13 cellular contexts compared by ENCODE assay signal in genomic region chr18:45619062-45619825, GRCh38. TPM values are rescaled to one million over a fixed set of nuclear protein-coding genes. Genes with fewer than 3 reads are reported as not detected.
DNase-seq lines count a peak whose midpoint lies in the region; ATAC-seq, FAIRE-seq and TF ChIP-seq lines count a peak whose summit lies in the region.
"Had no signal": no experiment of that assay in that cellular context is flagged by ENCODE, and none has a peak within 500 bp of the region (broad histone marks: within the 10 kb centered on the region; RNA-seq: fewer than 3 reads in every experiment).

No MANE protein-coding gene starts in this region.

- H3K4me3 ChIP-seq in foreskin fibroblast (ENCODE audit: low read depth in 1 of 2, low read length in 2 of 2) (no peak overlapping the region), lung (no peak overlapping the region), testis (no peak overlapping the region)

- H3K27ac ChIP-seq in lung (ENCODE audit: low read depth in 1 of 2, low read length in 1 of 2) = peak overlapping the region in 1 of 2 donors; percentile 13
- peak overlapping the region; percentile 50 to 79 for H3K27ac ChIP-seq in testis

- H3K9me3 ChIP-seq in lung (ENCODE audit: control insufficient read depth in 2 of 2, insufficient read depth in 1 of 2, low read length in 1 of 2) (peaks cover 0 to 2% of the 10 kb centered on the region in 2 donors), testis (no peaks in the 10 kb centered on the region)

- WGBS in lung, 2 donors = 80 to 92% methylated on average over 15 of the region's 15 CpGs
- 54 to 64% methylated on average over 12 to 15 of the region's 15 CpGs for WGBS in testis, 2 donors

- H3K4me1 ChIP-seq in lung (ENCODE audit: control insufficient read depth in 2 of 2, insufficient read depth in 2 of 2, low read length in 2 of 2) (peaks cover 0 to 5% of the 10 kb centered on the region in 2 donors), testis (peaks cover 24% of the 10 kb centered on the region)

- intact Hi-C loops in testis (cut with DNase I; ENCODE audit: low total_unique reads) = no loop called here

- TF ChIP-seq CTCF in foreskin fibroblast (IDR thresholded peaks at IDR 0.05; ENCODE audit: low read depth, low read length) = no peak
- no peak for TF ChIP-seq CTCF in lung (IDR thresholded peaks at IDR 0.05; ENCODE audit: control extremely low read depth, extremely low read depth)
- TF ChIP-seq CTCF in testis (IDR thresholded peaks at IDR 0.05) = no peak
- no peak for TF ChIP-seq CTCF in D721Med (IDR thresholded peaks at IDR 0.05; ENCODE audit: insufficient read depth, missing control alignments)

- DNase-seq in NCI-H446 treated with DMSO at 0.1 percent for 48 hours (lab: John Stamatoyannopoulos, UW) = peak; percentile 62
- DNase-seq in foreskin fibroblast = peak; percentile 21 to 65
- peak; percentile 39 for DNase-seq in lung (ENCODE audit: low spot score)
- peak; percentile 70 for DNase-seq in testis
- DNase-seq in D721Med (ENCODE audit: insufficient read length, low spot score) = no peak
- DNase-seq in activated naive CD4-positive, alpha-beta T cell (lab: John Stamatoyannopoulos, UW) = no peak
- DNase-seq: activated CD4-positive, CD25-positive, alpha-beta regulatory T cell treated with anti-CD3 and anti-CD28 coated beads, Interleukin-2, amount 50 U/mL, for 72 hours; activated T-cell treated with anti-CD3 and anti-CD28 coated beads, Interleukin-2, amount 50 U/mL, for 24 hours; natural killer cell; NCI-H2171; OCI-M1 had no signal

- no peak for TF ChIP-seq POLR2A in testis (IDR thresholded peaks at IDR 0.05)

- H3K27me3 ChIP-seq in lung (ENCODE audit: control insufficient read depth, insufficient read depth) = no peaks in the 10 kb centered on the region
- H3K27me3 ChIP-seq in testis = no peaks in the 10 kb centered on the region

- H3K36me3 ChIP-seq in lung (ENCODE audit: control insufficient read depth in 2 of 2, insufficient read depth in 2 of 2, low read length in 2 of 2) (no peaks in the 10 kb centered on the region), testis (ENCODE audit: low read depth, missing control alignments) (no peaks in the 10 kb centered on the region)

- ATAC-seq in lung (ENCODE audit: insufficient read depth, low FRiP score) = no peak
- no peak for ATAC-seq in HG03175 (IDR thresholded peaks at IDR 0.05; ENCODE audit: unreplicated experiment)
- ATAC-seq in HG03045 (IDR thresholded peaks at IDR 0.05; ENCODE audit: unreplicated experiment) = no peak
- ATAC-seq: natural killer cell had no signal

- FAIRE-seq in D721Med (lab: Jason Lieb, UNC) = no peak

RNA-seq across cellular contexts. Expression of gene SLC14A2, which starts 4.0 kb away (rescaled TPM):
- under 1 TPM; 0.11 to 0.28 TPM for total RNA-seq in lung
- under 1 TPM in 1 of 2 donors, not detected in 1; 0.08 TPM for polyA plus RNA-seq in lung
- total RNA-seq in testis = 1 to 10 TPM; 1.4 to 2.4 TPM
- 2.8 TPM for polyA plus RNA-seq in testis (ENCODE audit: insufficient read depth, low read depth, low replicate concordance)

Comparison
In these comparisons a context has a peak if more than half of its experiments do, and no peak if none do; other contexts are left out.
1. DNase-seq: peak in NCI-H446 treated with DMSO at 0.1 percent for 48 hours (single experiment), foreskin fibroblast (2 of 2), lung (single experiment) and testis (single experiment); none in D721Med (single experiment) and activated naive CD4-positive, alpha-beta T cell (0 of 4).